In genomic region chr11:830295-831131, GRCh38 we compare ENCODE assay signal across 8 cellular contexts. TPM values are rescaled to one million over a fixed set of nuclear protein-coding genes. Genes with fewer than 3 reads are reported as not detected.
DNase-seq lines count a peak whose midpoint lies in the region; ATAC-seq and TF ChIP-seq lines count a peak whose summit lies in the region.

No MANE protein-coding gene starts in this region.

- H3K27ac ChIP-seq in esophagus (ENCODE audit: low read depth in 2 of 2, low read length in 1 of 2) (no peak overlapping the region), muscle layer of colon (ENCODE audit: low read depth, low read length) (no peak overlapping the region), upper lobe of left lung (peak overlapping the region in 3 of 4 donors; percentile 48 to 89 (median 78))

- 5 to 20% methylated on average over 61 to 78 of the region's 78 CpGs for WGBS in esophagus, 2 donors
- WGBS in upper lobe of left lung, 2 donors = 33 to 38% methylated on average over 25 to 32 of the region's 78 CpGs

- in situ Hi-C loops in ACHN (cut with HindIII; ENCODE audit: low pct_ligation_motif_present, low pct_unique_long_range_greater_than_20kb, low sequenced_read_pairs) = no loop called here

- no peak for TF ChIP-seq CTCF in upper lobe of left lung (IDR thresholded peaks at IDR 0.05)

- H3K9me3 ChIP-seq in esophagus (ENCODE audit: control insufficient read depth in 2 of 2, insufficient read depth in 1 of 2, low read depth in 1 of 2, low read length in 1 of 2) = no peaks in the 10 kb centered on the region
- no peaks in the 10 kb centered on the region for H3K9me3 ChIP-seq in muscle layer of colon (ENCODE audit: low read length)
- no peaks in the 10 kb centered on the region for H3K9me3 ChIP-seq in upper lobe of left lung

- H3K27me3 ChIP-seq in esophagus (ENCODE audit: control insufficient read depth in 1 of 2, insufficient read depth in 2 of 2, low read length in 2 of 2) (peaks cover 0 to 4% of the 10 kb centered on the region in 2 donors), muscle layer of colon (ENCODE audit: control insufficient read depth in 1 of 2, insufficient read depth in 2 of 2, low read length in 2 of 2) (peaks cover 30 to 70% of the 10 kb centered on the region in 2 donors), upper lobe of left lung (peaks cover 0 to 4% (median 0%) of the 10 kb centered on the region in 4 donors)

- peak; percentile 53 to 61 for ATAC-seq in upper lobe of left lung (ENCODE audit: low FRiP score in 2 of 2)

- H3K4me3 ChIP-seq in esophagus (ENCODE audit: low read depth in 1 of 2, low read length in 2 of 2) (peak overlapping the region; percentile 18 to 27), muscle layer of colon (ENCODE audit: low read depth in 1 of 2, low read length in 2 of 2) (peak overlapping the region; percentile 27 to 38), upper lobe of left lung (peak overlapping the region in 3 of 4 donors; percentile 39 to 46 (median 45))

- H3K36me3 ChIP-seq in esophagus (ENCODE audit: control insufficient read depth in 2 of 2, insufficient read depth in 2 of 2, low read length in 1 of 2) (peaks cover 0 to 2% of the 10 kb centered on the region in 2 donors), muscle layer of colon (ENCODE audit: insufficient read depth, low read length) (peaks cover 3% of the 10 kb centered on the region), upper lobe of left lung (peaks cover 0 to under 1% (median under 1%) of the 10 kb centered on the region in 4 donors)

- TF ChIP-seq POLR2A in upper lobe of left lung (IDR thresholded peaks at IDR 0.05) = peak in 1 of 4 donors; percentile 47

- H3K4me1 ChIP-seq in esophagus (ENCODE audit: control insufficient read depth in 2 of 2, insufficient read depth in 2 of 2, low read length in 1 of 2) (peaks cover 26 to 63% of the 10 kb centered on the region in 2 donors), muscle layer of colon (ENCODE audit: insufficient read depth, low read length) (peaks cover 36% of the 10 kb centered on the region), upper lobe of left lung (peaks cover 86 to 96% (median 91%) of the 10 kb centered on the region in 4 donors)

- peak; percentile 84 for DNase-seq in ACHN
- peak; percentile 74 for DNase-seq in GM19240 (ENCODE audit: insufficient read length, low spot score)
- peak; percentile 66 for DNase-seq in NCI-H2171 (lab: John Stamatoyannopoulos, UW)
- DNase-seq in activated CD8-positive, alpha-beta memory T cell treated with anti-CD3 and anti-CD28 coated beads for 4 hours (ENCODE audit: low read depth in 2 of 2) = peak; percentile 28 to 44
- DNase-seq in upper lobe of left lung = peak; percentile 88 to 94
- DNase-seq in NCI-H2196 (lab: John Stamatoyannopoulos, UW; ENCODE audit: unreplicated experiment) = no peak

- no peak overlapping the region for H3K9ac ChIP-seq in muscle layer of colon (ENCODE audit: low read length)

- TF ChIP-seq EP300 in upper lobe of left lung (IDR thresholded peaks at IDR 0.05) = no peak

RNA-seq across cellular contexts. Expression of gene CD151, which starts 2.2 kb away (rescaled TPM):
- polyA plus RNA-seq in esophagus = 100 to 1,000 TPM in 1 of 2 donors, 10 to 100 TPM in 1; 75.5 to 108 TPM
- total RNA-seq in upper lobe of left lung = 100 to 1,000 TPM; 179 to 545 (median 421) TPM

RNA-seq across cellular contexts. Expression of gene CRACR2B, which starts 2.8 kb away (rescaled TPM):
- 1 to 10 TPM; 3.2 to 5.3 TPM for polyA plus RNA-seq in esophagus
- total RNA-seq in upper lobe of left lung = 100 to 1,000 TPM in 1 of 6 donors, 10 to 100 TPM in 5; 29.0 to 157 (median 41.4) TPM

RNA-seq across cellular contexts. Expression of gene PNPLA2, which starts 11.8 kb away (rescaled TPM):
- polyA plus RNA-seq in esophagus = 10 to 100 TPM; 51.7 to 53.2 TPM
- total RNA-seq in upper lobe of left lung = 100 to 1,000 TPM in 4 of 6 donors, 10 to 100 TPM in 2; 74.5 to 303 (median 164) TPM

RNA-seq across cellular contexts. Expression of gene POLR2L, which starts 11.8 kb away (rescaled TPM):
- 100 to 1,000 TPM in 1 of 2 donors, 10 to 100 TPM in 1; 64.9 to 177 TPM for polyA plus RNA-seq in esophagus
- 100 to 1,000 TPM in 3 of 6 donors, 10 to 100 TPM in 3; 34.1 to 168 (median 102) TPM for total RNA-seq in upper lobe of left lung

RNA-seq across cellular contexts. Expression of gene TSPAN4, which starts 12.1 kb away (rescaled TPM):
- 10 to 100 TPM in 1 of 2 donors, 1 to 10 TPM in 1; 9.8 to 16.8 TPM for polyA plus RNA-seq in esophagus
- total RNA-seq in upper lobe of left lung = 100 to 1,000 TPM in 5 of 6 donors, 10 to 100 TPM in 1; 91.3 to 181 (median 169) TPM

Comparison
In these comparisons a context has a peak if more than half of its experiments do, and no peak if none do; other contexts are left out.
1. H3K27ac ChIP-seq: peak in upper lobe of left lung (3 of 4); none in esophagus (0 of 2) and muscle layer of colon (single experiment).
2. Peak in every context shown above with its lines, with median percentiles within 50 percentile points of each other: H3K4me3 ChIP-seq.